15 cellular contexts compared by ENCODE assay signal in the genomic region with DNA sequence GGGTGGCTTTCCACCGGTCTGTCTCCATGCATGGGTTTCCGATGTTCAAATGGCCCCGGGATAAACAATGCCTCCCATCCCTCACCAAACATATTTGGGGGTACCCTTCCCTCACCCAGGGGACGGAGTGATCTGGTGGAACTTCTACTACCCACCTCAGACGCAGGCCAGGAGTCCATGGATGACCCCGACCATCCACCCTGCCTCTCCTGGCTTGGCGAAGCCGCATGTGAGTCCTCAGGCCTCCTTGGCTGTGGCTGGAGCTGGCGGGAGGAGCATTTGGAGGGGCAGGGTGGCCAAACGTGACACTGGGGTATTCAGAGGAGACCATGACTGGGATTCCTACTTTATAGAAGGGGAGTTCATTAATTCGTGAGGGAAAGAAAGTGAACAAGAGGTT. TPM values are rescaled to one million over a fixed set of nuclear protein-coding genes. Genes with fewer than 3 reads are reported as not detected.
"Had no signal": no experiment of that assay in that cellular context is flagged by ENCODE, and none has a peak within 500 bp of the region (broad histone marks: within the 10 kb centered on the region; RNA-seq: fewer than 3 reads in every experiment).

No MANE protein-coding gene starts in this region.

- H3K4me3 ChIP-seq: body of pancreas, gastroesophageal sphincter, heart left ventricle, lower lobe of right lung, transverse colon had no signal

- H3K4me1 ChIP-seq: body of pancreas, gastroesophageal sphincter, heart left ventricle, lower lobe of right lung, transverse colon had no signal

- H3K27me3 ChIP-seq: body of pancreas, gastroesophageal sphincter, heart left ventricle, transverse colon had no signal

- H3K36me3 ChIP-seq: gastroesophageal sphincter, heart left ventricle, lower lobe of right lung, transverse colon had no signal

- ATAC-seq: activated CD4-positive, CD25-positive, alpha-beta regulatory T cell treated with anti-CD3 and anti-CD28 coated beads, Interleukin-2, amount 50 U/mL, for 24 hours; activated T-helper 17 cell treated with anti-CD3 and anti-CD28 coated beads, Interleukin-2, amount 50 U/mL, for 72 hours; body of pancreas; gastroesophageal sphincter; heart left ventricle; left cardiac atrium; lower lobe of right lung; natural killer cell treated with Interleukin-12 subunit alpha and Interleukin-12 subunit beta and Interleukin-15 and Interleukin-18, amount 100 ng/mL, for 72 hours had no signal

- H3K9me3 ChIP-seq: body of pancreas, gastroesophageal sphincter, heart left ventricle, lower lobe of right lung, transverse colon had no signal

- H3K27ac ChIP-seq: body of pancreas, gastroesophageal sphincter, heart left ventricle, lower lobe of right lung, transverse colon had no signal

- DNase-seq: activated CD4-positive, alpha-beta T cell treated with anti-CD3 and anti-CD28 coated beads, Interleukin-2, amount 50 U/mL, for 1 hour; activated naive CD4-positive, alpha-beta T cell treated with Interleukin-2 at 50 U/mL for 16 hours; activated T-cell treated with anti-CD3 and anti-CD28 coated beads, Interleukin-2, amount 50 U/mL, for 1 hour; body of pancreas; central memory CD4-positive, alpha-beta T cell; heart left ventricle; left cardiac atrium; lower lobe of right lung; T1000; transverse colon had no signal

RNA-seq across cellular contexts. Expression of a gene that starts 45.9 kb away (rescaled TPM):
- total RNA-seq: activated T-helper 17 cell treated with anti-CD3 and anti-CD28 coated beads, Interleukin-2, amount 50 U/mL, for 72 hours; body of pancreas; lower lobe of right lung; natural killer cell treated with Interleukin-12 subunit alpha and Interleukin-12 subunit beta and Interleukin-15 and Interleukin-18, amount 100 ng/mL, for 72 hours; T-helper 1 cell treated with Interleukin-12 subunit alpha and Interleukin-12 subunit beta and Interleukin-4 antibody, amounts not matched to agents 30 ng/mL and 1 ng/mL, for 36 hours had no signal
